1 cellular context compared by ENCODE assay signal in genomic region chr1:26233903-26234643, GRCh38.
TF ChIP-seq lines count a peak whose summit lies in the region.

Gene CEP85, plus strand, starts transcription at chr1:26234200. Its CDS starts 5,584 bp downstream, at chr1:26239784.

TF ChIP-seq in HepG2, 621 proteins besides CTCF, POLR2A, EP300 and RAD21 (continued from another document and continues in another):
- TF ChIP-seq SP2 (CRISPR knock-in tag; IDR thresholded peaks at IDR 0.05) (peak; percentile 96), PAF1 (CRISPR knock-in tag; IDR thresholded peaks at IDR 0.05) (no peak), ZNF263 (CRISPR knock-in tag; IDR thresholded peaks at IDR 0.05) (peak; percentile 9; the same call in 1 of the 2 replicates), DR1 (CRISPR knock-in tag; IDR thresholded peaks at IDR 0.05) (peak; percentile 48; the same call in 1 of the 2 replicates), ZNF567 (CRISPR knock-in tag; IDR thresholded peaks at IDR 0.05; ENCODE audit: borderline replicate concordance) (no peak; the same call in 1 of the 2 replicates), FOXA1 (IDR thresholded peaks at IDR 0.05) (no peak), FOXA1 (CRISPR knock-in tag; IDR thresholded peaks at IDR 0.05) (no peak), NPAS2 (CRISPR knock-in tag; IDR thresholded peaks at IDR 0.05; ENCODE audit: borderline replicate concordance) (no peak), FOXK2 (IDR thresholded peaks at IDR 0.05) (no peak), ZNF598 (CRISPR knock-in tag; IDR thresholded peaks at IDR 0.05; ENCODE audit: borderline replicate concordance) (peak; percentile 72; the same call in 1 of the 2 replicates), FOXC1 (CRISPR knock-in tag; IDR thresholded peaks at IDR 0.05; ENCODE audit: borderline replicate concordance) (peak; percentile 72; the same call in 1 of the 2 replicates), ZNF710 (CRISPR knock-in tag; IDR thresholded peaks at IDR 0.05; ENCODE audit: borderline replicate concordance) (peak; percentile 47; the same call in 1 of the 2 replicates), HNF1B (CRISPR knock-in tag; IDR thresholded peaks at IDR 0.05) (peak; percentile 74), POLR2AphosphoS2 (IDR thresholded peaks at IDR 0.05; ENCODE audit: low read depth, low read length) (no peak), FOXJ3 (CRISPR knock-in tag; IDR thresholded peaks at IDR 0.05; ENCODE audit: borderline replicate concordance) (no peak), IRF1 (CRISPR knock-in tag; IDR thresholded peaks at IDR 0.05; ENCODE audit: low read depth) (0 out of 2 replicates have a peak, but pooled peaks have one; percentile 48), KDM5A (IDR thresholded peaks at IDR 0.05; ENCODE audit: borderline replicate concordance, low read length) (peak; percentile 59; the same call in 1 of the 2 replicates), MBNL3 (CRISPR knock-in tag; conservative IDR thresholded peaks at IDR 0.05) (no peak), ZNF720 (CRISPR knock-in tag; IDR thresholded peaks at IDR 0.05) (no peak), CEBPZ (IDR thresholded peaks at IDR 0.05; ENCODE audit: low read length) (no peak), ESRRA (CRISPR knock-in tag; IDR thresholded peaks at IDR 0.05; ENCODE audit: low read depth) (no peak), KDM1A (CRISPR knock-in tag; IDR thresholded peaks at IDR 0.05) (no peak; the same call in 1 of the 2 replicates), ZNF44 (CRISPR knock-in tag; IDR thresholded peaks at IDR 0.05) (no peak; the same call in 1 of the 2 replicates), PLRG1 (conservative IDR thresholded peaks at IDR 0.05) (no peak), HIC2 (CRISPR knock-in tag; IDR thresholded peaks at IDR 0.05; ENCODE audit: low read depth) (no peak), SNAPC2 (CRISPR knock-in tag; IDR thresholded peaks at IDR 0.05) (no peak), CERS6 (CRISPR knock-in tag; IDR thresholded peaks at IDR 0.05) (no peak), ZNF333 (CRISPR knock-in tag; IDR thresholded peaks at IDR 0.05; ENCODE audit: borderline replicate concordance) (0 out of 2 replicates have a peak, but pooled peaks have one; percentile 54), BCL3 (CRISPR knock-in tag; IDR thresholded peaks at IDR 0.05) (no peak), ZNF776 (CRISPR knock-in tag; IDR thresholded peaks at IDR 0.05) (no peak; the same call in 1 of the 2 replicates), SRF (IDR thresholded peaks at IDR 0.05; ENCODE audit: low read depth, low read length) (no peak), ZNF383 (CRISPR knock-in tag; IDR thresholded peaks at IDR 0.05; ENCODE audit: borderline replicate concordance) (0 out of 2 replicates have a peak, but pooled peaks have one; percentile 50), ATM (IDR thresholded peaks at IDR 0.05; ENCODE audit: borderline replicate concordance) (no peak), HOXA7 (CRISPR knock-in tag; IDR thresholded peaks at IDR 0.05) (no peak), NONO (IDR thresholded peaks at IDR 0.05) (no peak), NONO (CRISPR knock-in tag; conservative IDR thresholded peaks at IDR 0.05) (0 out of 2 replicates have a peak, but pooled peaks have one; percentile 49), RCOR2 (CRISPR knock-in tag; IDR thresholded peaks at IDR 0.05) (no peak), AGO1 (IDR thresholded peaks at IDR 0.05; ENCODE audit: low read depth, low read length, poor library complexity, severe bottlenecking) (peak; percentile 67), GLMP (CRISPR knock-in tag; IDR thresholded peaks at IDR 0.05; ENCODE audit: borderline replicate concordance) (no peak), ZSCAN25 (CRISPR knock-in tag; IDR thresholded peaks at IDR 0.05) (no peak), ZNF160 (CRISPR knock-in tag; IDR thresholded peaks at IDR 0.05) (peak; percentile 82), PRDM15 (CRISPR knock-in tag; IDR thresholded peaks at IDR 0.05) (no peak), CC2D1A (CRISPR knock-in tag; IDR thresholded peaks at IDR 0.05) (no peak), CREB3 (CRISPR knock-in tag; IDR thresholded peaks at IDR 0.05) (no peak)
